Comparison of ENCODE assay signal across 26 cellular contexts in the genomic region with DNA sequence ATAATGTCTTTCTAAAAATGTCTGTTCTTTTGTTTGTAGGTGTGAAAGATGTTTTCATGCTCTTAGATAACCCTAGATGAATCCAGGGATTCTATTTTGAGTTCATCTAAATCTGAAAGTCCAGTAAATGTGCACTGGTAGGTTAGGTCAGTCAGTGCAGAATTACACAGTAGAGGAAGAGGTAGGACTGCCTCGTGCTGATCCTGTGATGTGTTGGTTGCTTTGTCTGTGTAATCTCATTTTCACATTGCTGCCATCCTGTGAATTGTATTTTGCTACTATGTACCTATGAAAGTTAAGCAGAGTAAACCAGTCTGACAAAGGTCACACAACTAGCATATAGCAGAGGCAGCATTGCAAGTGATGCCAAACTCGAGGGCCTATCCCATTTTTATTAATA. TPM values are rescaled to one million over a fixed set of nuclear protein-coding genes. Genes with fewer than 3 reads are reported as not detected.
DNase-seq lines count a peak whose midpoint lies in the region; ATAC-seq, FAIRE-seq and TF ChIP-seq lines count a peak whose summit lies in the region.
"Had no signal": no experiment of that assay in that cellular context is flagged by ENCODE, and none has a peak within 500 bp of the region (broad histone marks: within the 10 kb centered on the region; RNA-seq: fewer than 3 reads in every experiment).

No MANE protein-coding gene starts in this region.

- H3K4me1 Mint-ChIP-seq in activated T-cell treated with anti-CD3 and anti-CD28 coated beads, Interleukin-2, amount 50 U/mL, for 72 hours (ENCODE audit: low read depth) = peaks cover 12% of the 10 kb centered on the region
- H3K4me1 Mint-ChIP-seq in T-cell = peaks cover 16 to 36% (median 24%) of the 10 kb centered on the region in 3 donors
- H3K4me1 Mint-ChIP-seq: GM23338 had no signal

- intact Hi-C loops in gastrocnemius medialis (cut with DNase I; ENCODE audit: low total_unique reads) = no loop called here

- no peaks in the 10 kb centered on the region for H3K9me3 Mint-ChIP-seq in activated T-cell treated with anti-CD3 and anti-CD28 coated beads, Interleukin-2, amount 50 U/mL, for 72 hours
- no peaks in the 10 kb centered on the region for H3K9me3 Mint-ChIP-seq in T-cell
- H3K9me3 Mint-ChIP-seq: CD4-positive, alpha-beta memory T cell; GM23338 had no signal

- H3K27ac Mint-ChIP-seq in activated T-cell treated with anti-CD3 and anti-CD28 coated beads, Interleukin-2, amount 50 U/mL, for 72 hours = peak overlapping the region; percentile 38
- H3K27ac Mint-ChIP-seq in T-cell = no peak overlapping the region
- H3K27ac Mint-ChIP-seq: GM23338 had no signal

- peaks cover 28 to 38% of the 10 kb centered on the region in 2 donors for H3K4me1 ChIP-seq in gastrocnemius medialis

- FAIRE-seq in HTR-8/SVneo (lab: Jason Lieb, UNC) = peak; percentile 72
- FAIRE-seq: GM12892 had no signal

- H3K36me3 Mint-ChIP-seq in activated T-cell treated with anti-CD3 and anti-CD28 coated beads, Interleukin-2, amount 50 U/mL, for 72 hours (ENCODE audit: insufficient read depth in 2 of 2) = peaks cover 13 to 24% of the 10 kb centered on the region in 2 donors
- peaks cover 68% of the 10 kb centered on the region for H3K36me3 Mint-ChIP-seq in T-cell

- H3K27me3 ChIP-seq in gastrocnemius medialis = no peaks in the 10 kb centered on the region
- H3K27me3 ChIP-seq: BLaER1 treated with 17β-estradiol and CSF1 and Interleukin-3, amounts not matched to agents 10 nM and 100 nM; SJSA1 had no signal

- H3K27ac ChIP-seq in gastrocnemius medialis = peak overlapping the region; percentile 7 to 29 (median 18)
- H3K27ac ChIP-seq: 22Rv1 had no signal

- in situ Hi-C loops in gastrocnemius medialis (cut with MboI; ENCODE audit: low sequenced_read_pairs in 4 of 4) = no loop called here

- H3K9me3 ChIP-seq in gastrocnemius medialis = no peaks in the 10 kb centered on the region
- H3K9me3 ChIP-seq: SJSA1 had no signal

- TF ChIP-seq CTCF in gastrocnemius medialis (IDR thresholded peaks at IDR 0.05 in 4 of 5, conservative IDR thresholded peaks at IDR 0.05 in 1 of 5) = no peak

- H3K4me3 Mint-ChIP-seq in activated T-cell treated with anti-CD3 and anti-CD28 coated beads, Interleukin-2, amount 50 U/mL, for 72 hours = no peak overlapping the region
- no peak overlapping the region for H3K4me3 Mint-ChIP-seq in T-cell
- H3K4me3 Mint-ChIP-seq: CD4-positive, alpha-beta memory T cell; GM23338 had no signal

- peaks cover 0 to 12% of the 10 kb centered on the region in 2 donors for H3K36me3 ChIP-seq in gastrocnemius medialis

- POLR2A ChIA-PET in T-cell (lab: Charles Lee) = no interaction called here

- no peak overlapping the region for H3K4me3 ChIP-seq in gastrocnemius medialis
- H3K4me3 ChIP-seq: BLaER1 treated with 17β-estradiol and CSF1 and Interleukin-3, amounts not matched to agents 10 nM and 100 nM; GM23338; SJSA1 had no signal

- CTCF ChIA-PET in T-cell (lab: Charles Lee) = interaction anchor here in 1 of 2 donors (0.5 kb wide), 1 partner anchor 618 kb away, joined by 5 read pairs; no protein-coding TSS in a partner anchor

- DNase-seq in activated T-cell treated with anti-CD3 and anti-CD28 coated beads, Interleukin-2, amount 50 U/mL, for 72 hours = no peak
- DNase-seq in activated T-cell treated with anti-CD3 and anti-CD28 coated beads, Interleukin-2, amount 50 U/mL, for 1 hour = no peak
- no peak for DNase-seq in HTR-8/SVneo (ENCODE audit: insufficient read length, low spot score)
- DNase-seq in left lobe of liver (ENCODE audit: low spot score) = no peak
- DNase-seq in gastrocnemius medialis = no peak
- no peak for DNase-seq in activated CD4-positive, alpha-beta T cell treated with anti-CD3 and anti-CD28 coated beads for 1 hour
- no peak for DNase-seq in T-cell
- no peak for DNase-seq in stimulated activated CD4-positive, alpha-beta T cell treated with anti-CD3 and anti-CD28 coated beads, Interleukin-15, amount 100 ng/mL, for 24 hours
- DNase-seq: CD4-positive, alpha-beta memory T cell; DND-41; HCEC 1CT; Karpas-422; MV-4-11; NCI-H1694; NCI-H2081; NCI-H2171; NCI-H345; NCI-H524; NCI-H774; NK-92 treated with Interleukin-12 subunit alpha and Interleukin-12 subunit beta, amount 100 ng/mL, for 24 hours had no signal

- no peak for TF ChIP-seq POLR2A in gastrocnemius medialis (IDR thresholded peaks at IDR 0.05)

- H3K27me3 Mint-ChIP-seq in activated T-cell treated with anti-CD3 and anti-CD28 coated beads, Interleukin-2, amount 50 U/mL, for 72 hours (ENCODE audit: low read depth) = no peaks in the 10 kb centered on the region
- H3K27me3 Mint-ChIP-seq in T-cell = no peaks in the 10 kb centered on the region
- H3K27me3 Mint-ChIP-seq: CD4-positive, alpha-beta memory T cell had no signal

- ATAC-seq in activated T-cell treated with anti-CD3 and anti-CD28 coated beads, Interleukin-2, amount 50 U/mL, for 72 hours (replicated peaks in 1 of 2) = no peak
- ATAC-seq in left lobe of liver (peak; percentile 66), gastrocnemius medialis (peak; percentile 26 to 73), T-cell (replicated peaks in 1 of 4) (no peak)
- ATAC-seq: GM23338, Panc1 had no signal

RNA-seq across cellular contexts. Expression of a gene that starts 36.5 kb away (rescaled TPM):
- 10 to 100 TPM; 88.7 to 93.9 TPM for total RNA-seq in activated T-cell treated with anti-CD3 and anti-CD28 coated beads, Interleukin-2, amount 50 U/mL, for 72 hours
- 71.7 TPM for total RNA-seq in left lobe of liver
- 10 to 100 TPM; 52.9 to 98.9 (median 78.5) TPM for total RNA-seq in gastrocnemius medialis
- 10 to 100 TPM; 58.9 to 85.0 (median 69.6) TPM for total RNA-seq in T-cell

Comparison
In these comparisons a context has a peak if more than half of its experiments do, and no peak if none do; other contexts are left out.
1. ATAC-seq: peak in left lobe of liver (single experiment) and gastrocnemius medialis (2 of 2); none in activated T-cell treated with anti-CD3 and anti-CD28 coated beads, Interleukin-2, amount 50 U/mL, for 72 hours (0 of 2) and T-cell (0 of 4).